17 cellular contexts compared by ENCODE assay signal in the genomic region with DNA sequence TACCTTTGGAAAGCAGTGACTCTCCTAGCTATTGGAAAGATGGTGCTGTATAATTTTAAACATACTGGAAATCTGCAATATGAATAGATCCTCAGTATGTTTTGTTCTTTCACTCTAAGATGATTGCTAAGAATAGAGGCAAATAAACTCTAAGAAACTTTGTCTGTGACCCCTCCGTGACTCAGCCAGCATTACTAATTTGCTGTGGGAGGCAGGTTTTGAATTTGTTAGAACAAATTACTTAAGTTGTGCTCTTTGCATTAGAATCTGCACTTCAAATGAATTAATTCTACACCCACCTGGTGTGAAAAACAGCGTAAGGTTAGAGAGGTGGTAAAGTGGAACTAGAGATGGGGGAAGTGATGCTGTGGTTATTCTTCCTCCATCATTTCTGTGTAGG.
DNase-seq lines count a peak whose midpoint lies in the region; ATAC-seq, FAIRE-seq and TF ChIP-seq lines count a peak whose summit lies in the region.
"Had no signal": no experiment of that assay in that cellular context is flagged by ENCODE, and none has a peak within 500 bp of the region (broad histone marks: within the 10 kb centered on the region; RNA-seq: fewer than 3 reads in every experiment).

No MANE protein-coding gene starts in this region.

- no peak overlapping the region for H3K27ac Mint-ChIP-seq in activated T-cell treated with anti-CD3 and anti-CD28 coated beads, Interleukin-2, amount 50 U/mL, for 24 hours
- H3K27ac Mint-ChIP-seq: IgD-negative memory B cell had no signal

- H4K20me1 ChIP-seq in mammary epithelial cell (ENCODE audit: insufficient read depth, low read length) = no peaks in the 10 kb centered on the region
- H4K20me1 ChIP-seq: BLaER1 treated with 17β-estradiol and CSF1 and Interleukin-3, amounts not matched to agents 10 nM and 100 nM had no signal

- 44% methylated on average over 2 of the region's 2 CpGs for WGBS in mammary epithelial cell (ENCODE audit: low coverage, missing lambda C conversion rate)
- WGBS in gastroesophageal sphincter (ENCODE audit: low coverage in 1 of 2), 2 donors = 71 to 75% methylated on average over 2 of the region's 2 CpGs

- no peaks in the 10 kb centered on the region for H3K4me1 ChIP-seq in mammary epithelial cell (ENCODE audit: insufficient read depth, low read length)
- H3K4me1 ChIP-seq in breast epithelium = no peaks in the 10 kb centered on the region
- no peaks in the 10 kb centered on the region for H3K4me1 ChIP-seq in gastroesophageal sphincter
- H3K4me1 ChIP-seq: BLaER1 treated with 17β-estradiol and CSF1 and Interleukin-3, amounts not matched to agents 10 nM and 100 nM; HAP-1; Peyer's patch had no signal

- H3K27me3 Mint-ChIP-seq in activated T-cell treated with anti-CD3 and anti-CD28 coated beads, Interleukin-2, amount 50 U/mL, for 24 hours = peaks cover 17% of the 10 kb centered on the region

- no peaks in the 10 kb centered on the region for H3K9me3 Mint-ChIP-seq in activated T-cell treated with anti-CD3 and anti-CD28 coated beads, Interleukin-2, amount 50 U/mL, for 24 hours

- intact Hi-C loops in mammary epithelial cell (cut with micrococcal nuclease) = no loop called here
- intact Hi-C loops in breast epithelium (cut with DNase I; ENCODE audit: low total_unique reads) = no loop called here

- no peak overlapping the region for H3K4me3 Mint-ChIP-seq in activated T-cell treated with anti-CD3 and anti-CD28 coated beads, Interleukin-2, amount 50 U/mL, for 24 hours
- H3K4me3 Mint-ChIP-seq: IgD-negative memory B cell had no signal

- BruUV-seq in mammary epithelial cell (replicated peaks; lab: Mats Ljungman, UMichigan) = no TSS peak

- TF ChIP-seq CTCF in mammary epithelial cell (conservative IDR thresholded peaks at IDR 0.05 in 1 of 2, IDR thresholded peaks at IDR 0.05 in 1 of 2; ENCODE audit: extremely low read depth in 1 of 2, insufficient read depth in 1 of 2, low read depth in 1 of 2, low read length in 2 of 2) = no peak
- TF ChIP-seq CTCF in breast epithelium (IDR thresholded peaks at IDR 0.05) = no peak
- no peak for TF ChIP-seq CTCF in bronchial epithelial cell (IDR thresholded peaks at IDR 0.05; ENCODE audit: insufficient read depth, low read length, severe bottlenecking)
- no peak for TF ChIP-seq CTCF in gastroesophageal sphincter (IDR thresholded peaks at IDR 0.05)

- H3K4me3 ChIP-seq in mammary epithelial cell (replicated peaks in 1 of 3; ENCODE audit: insufficient read depth in 1 of 3, low read depth in 2 of 3, low read length in 3 of 3) (no peak overlapping the region), breast epithelium (no peak overlapping the region), bronchial epithelial cell (ENCODE audit: low read depth, low read length) (no peak overlapping the region), gastroesophageal sphincter (no peak overlapping the region)
- H3K4me3 ChIP-seq: BLaER1 treated with 17β-estradiol and CSF1 and Interleukin-3, amounts not matched to agents 10 nM and 100 nM; HAP-1; Peyer's patch had no signal

- H3K27ac ChIP-seq in mammary epithelial cell (ENCODE audit: insufficient read depth, low read depth, low read length) (no peak overlapping the region), breast epithelium (no peak overlapping the region), gastroesophageal sphincter (no peak overlapping the region)
- H3K27ac ChIP-seq: BLaER1 treated with 17β-estradiol and CSF1 and Interleukin-3, amounts not matched to agents 10 nM and 100 nM; Peyer's patch had no signal

- dilution Hi-C loops in mammary epithelial cell (cut with HindIII; ENCODE audit: low sequenced_read_pairs) = no loop called here

- ATAC-seq in gastroesophageal sphincter (no peak), left lobe of liver (no peak)

- in situ Hi-C loops in mammary epithelial cell (cut with MboI; ENCODE audit: low sequenced_read_pairs in 2 of 2) = no loop called here

- H2AFZ ChIP-seq in mammary epithelial cell (ENCODE audit: low read depth, low read length) = no peak overlapping the region

- H3K27me3 ChIP-seq in mammary epithelial cell (ENCODE audit: insufficient read depth, low read length) = no peaks in the 10 kb centered on the region
- H3K27me3 ChIP-seq in breast epithelium = no peaks in the 10 kb centered on the region
- H3K27me3 ChIP-seq in bronchial epithelial cell (ENCODE audit: control insufficient read depth, insufficient read depth, low read length) = peaks cover 1% of the 10 kb centered on the region
- H3K27me3 ChIP-seq in gastroesophageal sphincter = no peaks in the 10 kb centered on the region
- H3K27me3 ChIP-seq: BLaER1 treated with 17β-estradiol and CSF1 and Interleukin-3, amounts not matched to agents 10 nM and 100 nM; Peyer's patch had no signal

- H3K4me1 Mint-ChIP-seq in activated T-cell treated with anti-CD3 and anti-CD28 coated beads, Interleukin-2, amount 50 U/mL, for 24 hours (ENCODE audit: low read depth) = no peaks in the 10 kb centered on the region
- H3K4me1 Mint-ChIP-seq: IgD-negative memory B cell had no signal

- TF ChIP-seq EP300 in gastroesophageal sphincter (IDR thresholded peaks at IDR 0.05) = no peak

- H3K9me3 ChIP-seq in mammary epithelial cell (replicated peaks; ENCODE audit: insufficient read depth, low read length) (no peaks in the 10 kb centered on the region), breast epithelium (no peaks in the 10 kb centered on the region), gastroesophageal sphincter (no peaks in the 10 kb centered on the region)
- H3K9me3 ChIP-seq: HAP-1, Peyer's patch had no signal

- H3K36me3 ChIP-seq in mammary epithelial cell (ENCODE audit: insufficient read depth, low read length) = no peaks in the 10 kb centered on the region
- no peaks in the 10 kb centered on the region for H3K36me3 ChIP-seq in breast epithelium
- no peaks in the 10 kb centered on the region for H3K36me3 ChIP-seq in bronchial epithelial cell (ENCODE audit: control insufficient read depth, insufficient read depth, low read length)
- no peaks in the 10 kb centered on the region for H3K36me3 ChIP-seq in gastroesophageal sphincter
- H3K36me3 ChIP-seq: BLaER1 treated with 17β-estradiol and CSF1 and Interleukin-3, amounts not matched to agents 10 nM and 100 nM; HAP-1; Peyer's patch had no signal

- CTCF ChIA-PET in mammary epithelial cell (lab: Charles Lee; ENCODE audit: low non-redundant PET) = no interaction called here

- no peak overlapping the region for H3K4me2 ChIP-seq in mammary epithelial cell (ENCODE audit: insufficient read depth, low read depth, low read length)
- H3K4me2 ChIP-seq: BLaER1 treated with 17β-estradiol and CSF1 and Interleukin-3, amounts not matched to agents 10 nM and 100 nM had no signal

- no peaks in the 10 kb centered on the region for H3K79me2 ChIP-seq in mammary epithelial cell (ENCODE audit: insufficient read depth, low read length)

- H3K9ac ChIP-seq in mammary epithelial cell (ENCODE audit: insufficient read depth, low read length) = no peak overlapping the region
- H3K9ac ChIP-seq: BLaER1 treated with 17β-estradiol and CSF1 and Interleukin-3, amounts not matched to agents 10 nM and 100 nM had no signal

- TF ChIP-seq POLR2A in breast epithelium (IDR thresholded peaks at IDR 0.05) (no peak), gastroesophageal sphincter (IDR thresholded peaks at IDR 0.05) (no peak)

- DNase-seq in mammary epithelial cell (peak; percentile 20), breast epithelium (ENCODE audit: low spot score in 2 of 2) (no peak), bronchial epithelial cell (ENCODE audit: low read depth) (peak; percentile 28), iris pigment epithelial cell (ENCODE audit: low read depth) (peak; percentile 47), T1000 (lab: John Stamatoyannopoulos, UW) (no peak), left lobe of liver (ENCODE audit: low spot score) (no peak)
- DNase-seq in activated T-cell treated with anti-CD3 and anti-CD28 coated beads, Interleukin-2, amount 50 U/mL, for 24 hours = no peak
- DNase-seq: 8988T, NCI-H1436, NCI-H2029 treated with DMSO at 0.1 percent for 48 hours, NCI-H510A treated with DMSO at 0.1 percent for 48 hours, Peyer's patch, Right ventricle myocardium superior had no signal

- FAIRE-seq in bronchial epithelial cell (lab: Jason Lieb, UNC) = no peak

- H3K36me3 Mint-ChIP-seq in activated T-cell treated with anti-CD3 and anti-CD28 coated beads, Interleukin-2, amount 50 U/mL, for 24 hours (ENCODE audit: low read depth) = no peaks in the 10 kb centered on the region
- H3K36me3 Mint-ChIP-seq: IgD-negative memory B cell had no signal

Comparison
In these comparisons a context has a peak if more than half of its experiments do, and no peak if none do; other contexts are left out.
1. DNase-seq: peak in mammary epithelial cell (single experiment), bronchial epithelial cell (single experiment) and iris pigment epithelial cell (single experiment); none in breast epithelium (0 of 2), T1000 (single experiment), left lobe of liver (single experiment) and activated T-cell treated with anti-CD3 and anti-CD28 coated beads, Interleukin-2, amount 50 U/mL, for 24 hours (single experiment).